In the genomic region with DNA sequence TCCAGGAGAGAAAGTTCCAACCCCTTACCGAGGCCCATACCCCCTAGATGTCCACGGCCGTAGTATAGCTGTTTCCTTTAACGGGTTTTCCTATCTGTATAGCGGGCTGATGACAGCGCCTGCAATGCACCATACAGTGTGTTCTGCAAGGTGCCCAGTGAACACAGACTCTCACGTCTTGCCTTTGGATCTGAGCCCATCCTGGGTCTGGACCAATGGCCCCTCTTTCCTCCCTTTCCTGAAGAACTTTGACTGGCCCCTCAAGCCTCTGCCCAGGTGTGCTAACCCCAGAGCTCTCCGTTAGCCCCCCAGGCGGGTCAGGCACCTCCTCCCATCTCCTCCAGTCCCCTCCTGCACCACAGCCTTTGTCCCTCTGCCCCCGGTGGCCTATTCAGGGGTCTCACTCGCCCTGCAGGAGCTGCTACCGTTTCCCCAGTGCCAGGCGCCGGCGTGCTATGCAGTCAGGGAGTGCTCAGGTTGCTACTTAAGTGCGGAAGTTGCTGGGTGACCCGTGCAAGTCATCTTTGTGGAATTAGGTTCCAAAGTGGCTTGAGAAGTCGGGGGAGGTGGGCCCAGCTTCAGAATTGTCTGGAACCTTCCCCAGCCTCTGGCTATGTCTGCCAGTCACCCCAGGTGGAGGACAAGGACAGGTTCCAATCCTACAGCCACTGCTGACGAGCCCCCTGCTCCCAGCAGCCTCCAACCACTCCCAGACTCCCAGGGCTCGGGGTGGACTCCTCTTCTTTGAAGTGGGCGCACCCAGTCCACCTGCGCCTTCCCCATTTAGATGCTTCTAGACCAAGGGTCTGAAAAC, we compare ENCODE assay signal across 10 cellular contexts. TPM values are rescaled to one million over a fixed set of nuclear protein-coding genes. Genes with fewer than 3 reads are reported as not detected.
DNase-seq lines count a peak whose midpoint lies in the region; ATAC-seq, FAIRE-seq and TF ChIP-seq lines count a peak whose summit lies in the region.
"Had no signal": no experiment of that assay in that cellular context is flagged by ENCODE, and none has a peak within 500 bp of the region (broad histone marks: within the 10 kb centered on the region; RNA-seq: fewer than 3 reads in every experiment).

No MANE protein-coding gene starts in this region.

- no peaks in the 10 kb centered on the region for H4K20me1 ChIP-seq in GM12878 (ENCODE audit: control insufficient read depth, insufficient read depth)

- no peak overlapping the region for H3K4me2 ChIP-seq in GM12878 (ENCODE audit: control insufficient read depth, insufficient read depth)

- no peak for TF ChIP-seq RAD21 in GM12878 (IDR thresholded peaks at IDR 0.05; ENCODE audit: insufficient read depth, low read depth, low read length)

- H3K36me3 ChIP-seq in left ventricle myocardium inferior (peaks cover 39% of the 10 kb centered on the region), GM12878 (ENCODE audit: control insufficient read depth in 2 of 2, insufficient read depth in 2 of 2, low read length in 1 of 2) (no peaks in the 10 kb centered on the region), lower lobe of right lung (peaks cover 54% of the 10 kb centered on the region)

- in situ Hi-C loops in GM12878 (cut with MboI) = loop anchor here (5.0 kb wide), 1 partner anchor 527 kb away; no protein-coding TSS in a partner anchor

- no peak for ATAC-seq in Right ventricle myocardium superior (ENCODE audit: poor library complexity)
- 0 out of 3 replicates have a peak, but pooled peaks have one; percentile 16 for ATAC-seq in GM12878
- no peak for ATAC-seq in lower lobe of right lung
- no peak for ATAC-seq in HG03280 (IDR thresholded peaks at IDR 0.05; ENCODE audit: unreplicated experiment)

- no peak overlapping the region for H3K4me3 ChIP-seq in left ventricle myocardium inferior
- H3K4me3 ChIP-seq in GM12878 = no peak overlapping the region
- no peak overlapping the region for H3K4me3 ChIP-seq in lower lobe of right lung
- H3K4me3 ChIP-seq: BLaER1 treated with 17β-estradiol and CSF1 and Interleukin-3, amounts not matched to agents 10 nM and 100 nM; skin epidermis had no signal

- intact Hi-C loops in Right ventricle myocardium superior (cut with DNase I) = loop anchor here (5.0 kb wide), 2 partner anchors 432 to 522 kb away; no protein-coding TSS in a partner anchor
- intact Hi-C loops in left ventricle myocardium inferior (cut with micrococcal nuclease) = loop anchor here (5.0 kb wide), 1 partner anchor 432 kb away; no protein-coding TSS in a partner anchor
- intact Hi-C loops in GM12878 (cut with micrococcal nuclease; ENCODE audit: unreplicated experiment) = loop anchor here (1.0 to 2.0 kb wide), 4 partner anchors 26 to 524 kb away; no protein-coding TSS in a partner anchor
- intact Hi-C loops in lower lobe of right lung (cut with DNase I) = no loop called here

- POLR2A ChIA-PET in GM12878 (lab: Charles Lee) = no interaction called here

- peaks cover 17% of the 10 kb centered on the region for H3K4me1 ChIP-seq in left ventricle myocardium inferior
- no peaks in the 10 kb centered on the region for H3K4me1 ChIP-seq in GM12878 (ENCODE audit: control insufficient read depth, insufficient read depth, low read length)
- H3K4me1 ChIP-seq in lower lobe of right lung = peaks cover 4% of the 10 kb centered on the region

- RAD21 ChIA-PET in GM12878 (lab: Charles Lee; ENCODE audit: unreplicated experiment) = interaction anchor here (0.9 to 2.4 kb wide), 5 partner anchors 32 to 432 kb away, joined by 5 to 21 read pairs (median 7); a partner anchor contains a TSS

- H3K9me3 ChIP-seq in left ventricle myocardium inferior (replicated peaks) (no peaks in the 10 kb centered on the region), GM12878 (replicated peaks; ENCODE audit: control insufficient read depth, insufficient read depth, low read length) (no peaks in the 10 kb centered on the region), lower lobe of right lung (no peaks in the 10 kb centered on the region)
- H3K9me3 ChIP-seq: BLaER1 treated with 17β-estradiol and CSF1 and Interleukin-3, amounts not matched to agents 10 nM and 100 nM had no signal

- no peak overlapping the region for H2AFZ ChIP-seq in GM12878 (ENCODE audit: control insufficient read depth, low read depth, low read length)

- SMC1A ChIA-PET in GM12878 (lab: Charles Lee; ENCODE audit: uncharacterized antibody, unreplicated experiment) = interaction anchor here (1.1 kb wide), 1 partner anchor 132 kb away, joined by 3 read pairs; no protein-coding TSS in a partner anchor

- FAIRE-seq in GM12878 (lab: Jason Lieb, UNC) = no peak

- no peak overlapping the region for H3K9ac ChIP-seq in GM12878 (ENCODE audit: control insufficient read depth, insufficient read depth, low read length)

- TF ChIP-seq EP300 in GM12878 (IDR thresholded peaks at IDR 0.05; ENCODE audit: borderline replicate concordance in 1 of 2, control insufficient read depth in 1 of 2, low read depth in 2 of 2, low read length in 2 of 2) = no peak

- H3K27ac ChIP-seq in left ventricle myocardium inferior (replicated peaks) (no peak overlapping the region), GM12878 (ENCODE audit: control insufficient read depth, insufficient read depth) (no peak overlapping the region), lower lobe of right lung (no peak overlapping the region)
- H3K27ac ChIP-seq: BLaER1 treated with 17β-estradiol and CSF1 and Interleukin-3, amounts not matched to agents 10 nM and 100 nM had no signal

- H3K79me2 ChIP-seq in GM12878 (ENCODE audit: control insufficient read depth, insufficient read depth, low read length) = no peaks in the 10 kb centered on the region

- no TSS peak for BruUV-seq in GM12878 (replicated peaks; lab: Mats Ljungman, UMichigan)

- CTCF ChIA-PET in GM12878 (lab: Yijun Ruan, JAX) = interaction anchor here (0.6 to 4.7 kb wide), 8 partner anchors 9 to 502 kb away, joined by 3 to 48 read pairs (median 4); no protein-coding TSS in a partner anchor

- 45% methylated on average over 22 of the region's 22 CpGs for WGBS in GM12878 (ENCODE audit: insufficient coverage, insufficient replicate concordance, low lambda C conversion rate, missing lambda C conversion rate)

- peak; percentile 33 for DNase-seq in Right ventricle myocardium superior
- no peak for DNase-seq in left ventricle myocardium inferior
- DNase-seq in GM12878 (ENCODE audit: low read depth, low spot score) = no peak
- DNase-seq in lower lobe of right lung = peak; percentile 38
- no peak for DNase-seq in NCI-H1694 (lab: John Stamatoyannopoulos, UW)
- DNase-seq in NCI-H526 (lab: John Stamatoyannopoulos, UW) = no peak
- no peak for DNase-seq in dermis blood vessel endothelial cell

- H3K27me3 ChIP-seq in left ventricle myocardium inferior (ENCODE audit: low read depth) (no peaks in the 10 kb centered on the region), GM12878 (replicated peaks in 1 of 2; ENCODE audit: control insufficient read depth in 2 of 2, insufficient read depth in 2 of 2, low read length in 1 of 2) (no peaks in the 10 kb centered on the region), lower lobe of right lung (ENCODE audit: low read depth) (no peaks in the 10 kb centered on the region)
- H3K27me3 ChIP-seq: BLaER1 treated with 17β-estradiol and CSF1 and Interleukin-3, amounts not matched to agents 10 nM and 100 nM had no signal

- TF ChIP-seq CTCF in left ventricle myocardium inferior (IDR thresholded peaks at IDR 0.05; ENCODE audit: borderline replicate concordance) (no peak), GM12878 (IDR thresholded peaks at IDR 0.05 in 2 of 3, conservative IDR thresholded peaks at IDR 0.05 in 1 of 3; ENCODE audit: control insufficient read depth in 2 of 3, extremely low read depth in 1 of 3, insufficient read depth in 1 of 3, low read depth in 3 of 3, low read length in 3 of 3) (no peak), lower lobe of right lung (IDR thresholded peaks at IDR 0.05) (no peak)

- no peak for TF ChIP-seq POLR2A in GM12878 (IDR thresholded peaks at IDR 0.05; ENCODE audit: low read depth, low read length)

RNA-seq across cellular contexts. Expression of a gene that starts 35.0 kb away (rescaled TPM):
- total RNA-seq in Right ventricle myocardium superior (not detected), left ventricle myocardium inferior (not detected), GM12878 (2014; rRNA removed) (7.5 and 8.3 TPM in 2 replicates), GM12878 (2014; rRNA removed; fragmentation: Illumina TruSeq; extraction: Trizol) (4.8 TPM in 2 replicates), GM12878 (2021) (4.8 and 6.3 TPM in 2 replicates), lower lobe of right lung (5.8 TPM), dermis blood vessel endothelial cell (not detected in 2 replicates)
- total RNA-seq in GM12878 (2013; cell fraction: nucleolus; rRNA removed) = 2.8 and 6.3 TPM in 2 replicates
- polyA plus RNA-seq in GM12878 (2011; ENCODE audit: low read depth) = 3.7 TPM
- polyA plus RNA-seq in GM12878 (2011; rRNA removed) (5.0 and 5.4 TPM in 2 replicates), GM12878 (2014; fragmentation: Illumina TruSeq; extraction: Trizol) (6.2 and 6.8 TPM in 2 replicates), GM12878 (2014; fragmentation: Nextera tagmentation; extraction: Ambion mirVana) (1 to 10 TPM in 1 of 2 experiments, under 1 TPM in 1; 0.93 to 1.1 TPM), GM12878 (2014; rRNA removed) (9.3 and 10.6 TPM in 2 replicates), GM12878 (2016; fragmentation: Nextera tagmentation; extraction: Ambion mirVana) (1 to 10 TPM; 2.5 to 3.0 TPM)
- polyA plus RNA-seq in GM12878 (2011; cell fraction: cytosol; rRNA removed) = 3.0 and 4.5 TPM in 2 replicates
- 32.4 and 37.2 TPM in 2 replicates for polyA plus RNA-seq in GM12878 (2011; cell fraction: nucleus; rRNA removed)
- 3.7 and 8.2 TPM in 2 replicates for polyA plus RNA-seq in GM12878 (2012)
- polyA minus RNA-seq in GM12878 (2011; rRNA and poly(A)+ RNA removed) = 2.7 and 4.4 TPM in 2 replicates
- 1.0 and 2.9 TPM in 2 replicates for polyA minus RNA-seq in GM12878 (2011; cell fraction: cytosol; rRNA and poly(A)+ RNA removed)
- 4.7 and 7.9 TPM in 2 replicates for polyA minus RNA-seq in GM12878 (2011; cell fraction: nucleus; rRNA and poly(A)+ RNA removed)

RNA-seq across cellular contexts. Expression of a gene that starts 54.6 kb away (rescaled TPM):
- total RNA-seq in Right ventricle myocardium superior (21.5 TPM), left ventricle myocardium inferior (36.4 TPM), GM12878 (2014; rRNA removed) (not detected in 2 replicates), GM12878 (2014; rRNA removed; fragmentation: Illumina TruSeq; extraction: Trizol) (0.04 TPM in 1 of 2 replicates, not detected in the other), GM12878 (2021) (0.08 and 0.10 TPM in 2 replicates), lower lobe of right lung (26.9 TPM), dermis blood vessel endothelial cell (0.93 and 1.9 TPM in 2 replicates)
- total RNA-seq in GM12878 (2013; cell fraction: nucleolus; rRNA removed) = 0.17 and 0.47 TPM in 2 replicates
- polyA plus RNA-seq in GM12878 (2011; ENCODE audit: low read depth) = 0.08 TPM
- polyA plus RNA-seq in GM12878 (2011; rRNA removed) (0.03 and 0.07 TPM in 2 replicates), GM12878 (2014; fragmentation: Illumina TruSeq; extraction: Trizol) (0.03 and 0.04 TPM in 2 replicates), GM12878 (2014; fragmentation: Nextera tagmentation; extraction: Ambion mirVana) (under 1 TPM in 1 of 2 experiments, not detected in 1; 0.02 TPM), GM12878 (2014; rRNA removed) (0.03 and 0.04 TPM in 2 replicates), GM12878 (2016; fragmentation: Nextera tagmentation; extraction: Ambion mirVana) (under 1 TPM in 1 of 2 experiments, not detected in 1; 0.04 TPM)
- 0.06 and 0.15 TPM in 2 replicates for polyA plus RNA-seq in GM12878 (2011; cell fraction: cytosol; rRNA removed)
- polyA plus RNA-seq in GM12878 (2011; cell fraction: nucleus; rRNA removed) = 0.10 and 0.12 TPM in 2 replicates
- 0.39 and 0.58 TPM in 2 replicates for polyA plus RNA-seq in GM12878 (2012)
- 0.15 and 0.26 TPM in 2 replicates for polyA minus RNA-seq in GM12878 (2011; rRNA and poly(A)+ RNA removed)
- polyA minus RNA-seq in GM12878 (2011; cell fraction: cytosol; rRNA and poly(A)+ RNA removed) = 0.42 TPM in 1 of 2 replicates, not detected in the other
- polyA minus RNA-seq in GM12878 (2011; cell fraction: nucleus; rRNA and poly(A)+ RNA removed) = not detected in 2 replicates

Comparison
In these comparisons a context has a peak if more than half of its experiments do, and no peak if none do; other contexts are left out.
1. DNase-seq: peak in Right ventricle myocardium superior (single experiment) and lower lobe of right lung (single experiment); none in left ventricle myocardium inferior (single experiment), GM12878 (single experiment), NCI-H1694 (single experiment), NCI-H526 (0 of 2) and dermis blood vessel endothelial cell (single experiment).